ENCODE assay signal across 26 cellular contexts in genomic region chrX:140151316-140151715, GRCh38.
"Had no signal": no experiment of that assay in that cellular context is flagged by ENCODE, and none has a peak within 500 bp of the region (broad histone marks: within the 10 kb centered on the region; RNA-seq: fewer than 3 reads in every experiment).

No MANE protein-coding gene starts in this region.

- H3K9ac ChIP-seq: neural progenitor cell, parathyroid adenoma had no signal

- H3K4me1 ChIP-seq: esophagus muscularis mucosa, heart right ventricle, left lung, neural progenitor cell, parathyroid adenoma, suprapubic skin, transverse colon, upper lobe of right lung, uterus had no signal

- H3K9me3 ChIP-seq: esophagus muscularis mucosa, left lung, suprapubic skin, transverse colon, upper lobe of right lung, uterus had no signal

- H2AFZ ChIP-seq: neural progenitor cell, parathyroid adenoma had no signal

- H3K27ac ChIP-seq: dorsolateral prefrontal cortex, esophagus muscularis mucosa, heart right ventricle, left lung, neural progenitor cell, parathyroid adenoma, suprapubic skin, transverse colon, upper lobe of right lung, uterus had no signal

- H3K36me3 ChIP-seq: esophagus muscularis mucosa, heart right ventricle, left lung, neural progenitor cell, suprapubic skin, transverse colon, upper lobe of right lung, uterus had no signal

- H3K4me3 ChIP-seq: dorsolateral prefrontal cortex, esophagus muscularis mucosa, heart right ventricle, left lung, neural progenitor cell, smooth muscle cell, suprapubic skin, transverse colon, upper lobe of right lung, uterus had no signal

- H3K27me3 ChIP-seq: esophagus muscularis mucosa, heart right ventricle, left lung, neural progenitor cell, suprapubic skin, transverse colon, upper lobe of right lung, uterus had no signal

- DNase-seq: dorsolateral prefrontal cortex; effector CD4-positive, alpha-beta T cell; foreskin melanocyte; glutamatergic neuron; heart right ventricle; hippocampal formation; left cardiac atrium; left lung; mesendoderm; midbrain; naive thymus-derived CD4-positive, alpha-beta T cell; stimulated activated CD4-positive, alpha-beta T cell treated with anti-CD3 and anti-CD28 coated beads, Interleukin-12 subunit alpha, Interleukin-12 subunit beta, amount 100 ng/mL, for 4 hours; stimulated activated CD4-positive, alpha-beta T cell treated with anti-CD3 and anti-CD28 coated beads, Interleukin-1b, Interleukin-23, amount 100 ng/mL, for 48 hours; stimulated activated CD4-positive, alpha-beta T cell treated with anti-CD3 and anti-CD28 coated beads, Interleukin-4, amount 100 ng/mL, for 1 hour; stimulated activated CD8-positive, alpha-beta memory T cell treated with anti-CD3 and anti-CD28 coated beads, Interleukin-4, amount 100 ng/mL, for 48 hours; stimulated activated naive CD4-positive, alpha-beta T cell; stimulated activated naive CD8-positive, alpha-beta T cell treated with anti-CD3 and anti-CD28 coated beads, Interleukin-15, amount 100 ng/mL, for 72 hours; transverse colon; upper lobe of right lung; uterus had no signal

- H3K4me2 ChIP-seq: neural progenitor cell, smooth muscle cell had no signal

- ATAC-seq: heart right ventricle; left cardiac atrium; left lung; naive thymus-derived CD4-positive, alpha-beta T cell; sciatic nerve; stimulated activated naive CD8-positive, alpha-beta T cell treated with anti-CD3 and anti-CD28 coated beads, Interleukin-15, amount 100 ng/mL, for 72 hours; upper lobe of right lung had no signal

- H3K79me2 ChIP-seq: parathyroid adenoma had no signal
